Comparison of ENCODE assay signal across 22 cellular contexts in the genomic region with DNA sequence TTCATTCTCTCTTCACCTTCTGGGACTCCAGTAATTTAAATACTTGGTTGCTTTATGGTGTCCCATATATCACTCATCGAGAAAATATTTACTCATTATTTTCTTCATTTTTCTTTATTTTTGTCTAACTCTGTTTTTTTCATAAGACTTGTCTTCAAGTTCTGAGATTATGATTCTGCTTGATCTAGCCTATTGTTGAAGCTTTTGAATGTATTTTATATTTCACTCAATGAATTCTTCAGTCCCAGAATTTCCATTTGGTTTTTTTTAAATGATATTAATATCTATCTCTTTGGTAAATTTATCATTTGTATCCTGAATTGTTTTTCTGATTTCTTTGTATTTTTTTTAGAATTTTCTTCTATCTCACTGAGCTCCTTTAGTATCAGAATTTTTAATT.
"Had no signal": no experiment of that assay in that cellular context is flagged by ENCODE, and none has a peak within 500 bp of the region (broad histone marks: within the 10 kb centered on the region; RNA-seq: fewer than 3 reads in every experiment).

No MANE protein-coding gene starts in this region.

- H3K4me1 ChIP-seq: Peyer's patch, SJCRH30 had no signal

- H3K27ac ChIP-seq: HL-60, PC-9, Peyer's patch, SJCRH30 had no signal

- H3K27me3 ChIP-seq: Peyer's patch, SJCRH30 had no signal

- ATAC-seq: Right ventricle myocardium inferior, SK-N-SH treated with all-trans-retinoic acid at 6 μM for 48 hours had no signal

- H2AFZ ChIP-seq: PC-9 had no signal

- H3K4me3 ChIP-seq: PC-9, Peyer's patch, SJCRH30 had no signal

- FAIRE-seq: HTR-8/SVneo had no signal

- H3K9me3 ChIP-seq: Peyer's patch had no signal

- DNase-seq: NCI-H1048; NCI-H1105; NCI-H1417; NCI-H1436 treated with DMSO at 0.1 percent for 48 hours; NCI-H1694; NCI-H187 treated with DMSO at 0.1 percent for 48 hours; NCI-H2029 treated with DMSO at 0.1 percent for 48 hours; NCI-H2171 treated with DMSO at 0.1 percent for 48 hours; NCI-H2227 treated with DMSO at 0.1 percent for 48 hours; NCI-H524; NCI-H526 treated with DMSO at 0.1 percent for 48 hours; NCI-H748 treated with DMSO at 0.1 percent for 48 hours; NK-92 treated with Interleukin-12 subunit alpha and Interleukin-12 subunit beta, amount 100 ng/mL, for 24 hours; PC-9; SHP77 treated with DMSO at 0.1 percent for 48 hours; SJCRH30 had no signal

- H3K4me2 ChIP-seq: PC-9 had no signal

- H3K36me3 ChIP-seq: SJCRH30 had no signal

- H3K27me3 Mint-ChIP-seq: IgD-negative memory B cell had no signal
